In the genomic region with DNA sequence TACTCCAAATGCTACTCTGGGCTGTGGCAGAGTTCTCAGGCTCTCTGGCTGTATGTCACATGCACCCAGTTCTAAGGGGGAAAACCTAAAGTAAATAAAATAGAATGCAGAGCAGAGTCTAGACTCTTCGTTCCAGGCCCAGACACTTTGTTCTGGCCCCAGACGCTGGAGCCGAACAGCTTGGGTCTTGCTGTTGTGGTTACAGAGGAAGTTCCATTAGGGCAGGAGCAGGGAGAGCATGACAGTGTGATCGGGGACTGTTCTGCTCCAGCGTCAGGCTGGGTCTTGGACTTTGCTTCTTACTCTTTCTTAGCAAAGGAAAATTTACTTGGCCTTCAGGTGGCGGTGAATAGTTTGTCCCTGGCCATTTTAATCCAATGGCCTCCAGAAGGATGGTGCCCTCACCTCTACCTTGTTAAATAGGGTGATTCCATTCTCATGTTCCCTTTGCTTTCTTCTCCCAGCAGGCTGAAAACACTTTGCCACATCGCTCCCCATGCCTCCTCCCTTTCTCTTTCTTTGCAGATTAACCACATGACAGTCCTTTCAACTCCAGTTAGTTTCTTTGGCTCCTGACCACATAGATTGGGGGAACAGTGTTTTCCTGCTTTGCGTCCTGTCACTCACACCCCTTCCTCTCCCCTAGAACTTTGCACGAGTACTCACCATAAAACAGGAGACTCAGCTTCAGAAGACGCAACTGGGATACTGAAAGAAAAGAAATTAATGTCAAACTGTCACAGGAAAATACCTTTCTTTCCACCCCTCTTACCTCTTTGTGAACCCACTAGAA, we compare ENCODE assay signal across 16 cellular contexts.
"Had no signal": no experiment of that assay in that cellular context is flagged by ENCODE, and none has a peak within 500 bp of the region (broad histone marks: within the 10 kb centered on the region; RNA-seq: fewer than 3 reads in every experiment).

No MANE protein-coding gene starts in this region.

- H3K27me3 Mint-ChIP-seq: activated naive CD4-positive, alpha-beta T cell treated with anti-CD3 and anti-CD28 coated beads, Interleukin-2, amount 10 ng/mL, durations not matched to agents 7 days and 5 days; central memory CD8-positive, alpha-beta T cell; T-cell had no signal

- H3K4me3 ChIP-seq: psoas muscle, tibial nerve had no signal

- H3K9ac ChIP-seq: SK-N-SH had no signal

- H3K4me1 ChIP-seq: psoas muscle, tibial nerve had no signal

- DNase-seq: activated CD4-positive, alpha-beta T cell treated with anti-CD3 and anti-CD28 coated beads for 1 hour; activated CD4-positive, alpha-beta T cell treated with anti-CD3 and anti-CD28 coated beads, Interleukin-2, amount 50 U/mL, for 48 hours; activated naive CD4-positive, alpha-beta T cell treated with anti-CD3 and anti-CD28 coated beads, Interleukin-2, amount 10 ng/mL, durations not matched to agents 7 days and 5 days; cortex of kidney; effector CD4-positive, alpha-beta T cell; foreskin fibroblast; hypothalamus; nephron progenitor cell; psoas muscle; SK-N-SH; stimulated activated CD4-positive, alpha-beta T cell treated with anti-CD3 and anti-CD28 coated beads, Interleukin-1b, Interleukin-23, amount 100 ng/mL, for 48 hours; T-cell; T1000 had no signal

- H3K27ac ChIP-seq: psoas muscle, tibial nerve had no signal

- H3K9me3 Mint-ChIP-seq: activated naive CD4-positive, alpha-beta T cell treated with anti-CD3 and anti-CD28 coated beads, Interleukin-2, amount 10 ng/mL, durations not matched to agents 7 days and 5 days had no signal

- H3K4me1 Mint-ChIP-seq: activated naive CD4-positive, alpha-beta T cell treated with anti-CD3 and anti-CD28 coated beads, Interleukin-2, amount 10 ng/mL, durations not matched to agents 7 days and 5 days; central memory CD8-positive, alpha-beta T cell; T-cell had no signal

- H3K4me3 Mint-ChIP-seq: activated naive CD4-positive, alpha-beta T cell treated with anti-CD3 and anti-CD28 coated beads, Interleukin-2, amount 10 ng/mL, durations not matched to agents 7 days and 5 days; central memory CD8-positive, alpha-beta T cell; nephron progenitor cell; T-cell had no signal

- H3K27ac Mint-ChIP-seq: activated naive CD4-positive, alpha-beta T cell treated with anti-CD3 and anti-CD28 coated beads, Interleukin-2, amount 10 ng/mL, durations not matched to agents 7 days and 5 days; T-cell had no signal

- H3K4me2 ChIP-seq: SK-N-SH had no signal

- H3K27me3 ChIP-seq: tibial nerve had no signal

- ATAC-seq: psoas muscle, T-cell had no signal

- H3K9me3 ChIP-seq: SK-N-SH had no signal

- H3K36me3 ChIP-seq: tibial nerve had no signal

- H3K36me3 Mint-ChIP-seq: activated naive CD4-positive, alpha-beta T cell treated with anti-CD3 and anti-CD28 coated beads, Interleukin-2, amount 10 ng/mL, durations not matched to agents 7 days and 5 days; T-cell had no signal

- FAIRE-seq: endothelial cell of umbilical vein had no signal
